ENCODE assay signal across 9 cellular contexts in the genomic region with DNA sequence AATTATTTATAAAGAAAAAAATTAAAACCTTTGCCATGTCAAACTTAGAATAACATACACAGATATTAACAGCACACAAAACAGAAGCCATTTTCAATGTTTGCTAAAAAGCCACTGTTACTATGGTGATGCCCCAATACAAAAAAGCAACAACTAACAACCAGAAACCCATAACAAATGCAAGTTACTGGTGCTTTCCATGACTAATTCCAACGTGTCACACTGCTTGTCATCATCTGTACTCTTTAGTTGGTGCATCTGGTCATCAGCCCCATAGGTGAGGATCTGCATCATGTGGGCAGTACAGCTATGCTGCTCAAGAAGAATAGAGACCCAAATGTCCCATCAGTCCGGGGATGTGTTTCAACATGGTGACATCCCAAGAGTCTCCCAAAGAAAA. TPM values are rescaled to one million over a fixed set of nuclear protein-coding genes. Genes with fewer than 3 reads are reported as not detected.
A peak's percentile ranks its signal among the peaks of the same experiment; 100 is the strongest.
DNase-seq lines count a peak whose midpoint lies in the region; ATAC-seq lines count a peak whose summit lies in the region.
"Had no signal": no experiment of that assay in that cellular context is flagged by ENCODE, and none has a peak within 500 bp of the region (broad histone marks: within the 10 kb centered on the region; RNA-seq: fewer than 3 reads in every experiment).

No MANE protein-coding gene starts in this region.

- H3K27me3 Mint-ChIP-seq in activated CD8-positive, alpha-beta T cell treated with anti-CD3 and anti-CD28 coated beads, Interleukin-2, amount 10 ng/mL, durations not matched to agents 7 days and 5 days (ENCODE audit: low read depth): peaks cover 13% of the 10 kb centered on the region

- ATAC-seq in HG03175 (IDR thresholded peaks at IDR 0.05; ENCODE audit: unreplicated experiment) (peak; percentile 70), HG03045 (IDR thresholded peaks at IDR 0.05; ENCODE audit: unreplicated experiment) (no peak)
- peak; percentile 83 for ATAC-seq in activated CD8-positive, alpha-beta T cell treated with anti-CD3 and anti-CD28 coated beads, Interleukin-2, amount 10 ng/mL, durations not matched to agents 7 days and 5 days
- ATAC-seq: body of pancreas had no signal

- peak overlapping the region; percentile 23 for H3K27ac Mint-ChIP-seq in activated CD8-positive, alpha-beta T cell treated with anti-CD3 and anti-CD28 coated beads, Interleukin-2, amount 10 ng/mL, durations not matched to agents 7 days and 5 days

- H3K9me3 Mint-ChIP-seq in activated CD8-positive, alpha-beta T cell treated with anti-CD3 and anti-CD28 coated beads, Interleukin-2, amount 10 ng/mL, durations not matched to agents 7 days and 5 days (ENCODE audit: insufficient read depth): no peaks in the 10 kb centered on the region

- no peak overlapping the region for H3K4me3 Mint-ChIP-seq in activated CD8-positive, alpha-beta T cell treated with anti-CD3 and anti-CD28 coated beads, Interleukin-2, amount 10 ng/mL, durations not matched to agents 7 days and 5 days

- DNase-seq in Daoy (ENCODE audit: low read depth) (peak; percentile 9), left kidney (ENCODE audit: low read depth, low spot score) (peak; percentile 20), RPMI8226 (no peak), NCI-H128 (lab: John Stamatoyannopoulos, UW; ENCODE audit: unreplicated experiment) (no peak), putamen (ENCODE audit: low spot score) (no peak)
- peak; percentile 40 for DNase-seq in activated CD8-positive, alpha-beta T cell treated with anti-CD3 and anti-CD28 coated beads, Interleukin-2, amount 10 ng/mL, durations not matched to agents 7 days and 5 days
- DNase-seq: body of pancreas had no signal

- POLR2A ChIA-PET in activated CD8-positive, alpha-beta T cell treated with anti-CD3 and anti-CD28 coated beads, Interleukin-2, amount 10 ng/mL, durations not matched to agents 7 days and 5 days (lab: Charles Lee): no interaction called here

- CTCF ChIA-PET in activated CD8-positive, alpha-beta T cell treated with anti-CD3 and anti-CD28 coated beads, Interleukin-2, amount 10 ng/mL, durations not matched to agents 7 days and 5 days (lab: Charles Lee): no interaction called here

- H3K4me1 Mint-ChIP-seq in activated CD8-positive, alpha-beta T cell treated with anti-CD3 and anti-CD28 coated beads, Interleukin-2, amount 10 ng/mL, durations not matched to agents 7 days and 5 days (ENCODE audit: low read depth): peaks cover 30% of the 10 kb centered on the region

- H3K36me3 Mint-ChIP-seq in activated CD8-positive, alpha-beta T cell treated with anti-CD3 and anti-CD28 coated beads, Interleukin-2, amount 10 ng/mL, durations not matched to agents 7 days and 5 days (ENCODE audit: low read depth): peaks cover 51% of the 10 kb centered on the region

RNA-seq across cellular contexts. Expression of a gene that starts 52.8 kb away (rescaled TPM):
- total RNA-seq in Daoy (2014; rRNA removed; shearing (Covaris generic)): not detected in 2 replicates
- 10 to 100 TPM; 35.9 to 39.2 TPM for total RNA-seq in activated CD8-positive, alpha-beta T cell treated with anti-CD3 and anti-CD28 coated beads, Interleukin-2, amount 10 ng/mL, durations not matched to agents 7 days and 5 days

Comparison
In these comparisons a context has a peak if more than half of its experiments do, and no peak if none do; other contexts are left out.
1. DNase-seq: peak in Daoy (single experiment), activated CD8-positive, alpha-beta T cell treated with anti-CD3 and anti-CD28 coated beads, Interleukin-2, amount 10 ng/mL, durations not matched to agents 7 days and 5 days (single experiment) and left kidney (single experiment); none in RPMI8226 (single experiment), NCI-H128 (single experiment) and putamen (single experiment).
2. RNA of a gene that starts 52.8 kb away (total RNA-seq): 35.9 to 39.2 TPM in activated CD8-positive, alpha-beta T cell treated with anti-CD3 and anti-CD28 coated beads, Interleukin-2, amount 10 ng/mL, durations not matched to agents 7 days and 5 days; not detected in Daoy; every median in the first group is over 10 times any median in the second.